ENCODE assay signal across 8 cellular contexts in the genomic region with DNA sequence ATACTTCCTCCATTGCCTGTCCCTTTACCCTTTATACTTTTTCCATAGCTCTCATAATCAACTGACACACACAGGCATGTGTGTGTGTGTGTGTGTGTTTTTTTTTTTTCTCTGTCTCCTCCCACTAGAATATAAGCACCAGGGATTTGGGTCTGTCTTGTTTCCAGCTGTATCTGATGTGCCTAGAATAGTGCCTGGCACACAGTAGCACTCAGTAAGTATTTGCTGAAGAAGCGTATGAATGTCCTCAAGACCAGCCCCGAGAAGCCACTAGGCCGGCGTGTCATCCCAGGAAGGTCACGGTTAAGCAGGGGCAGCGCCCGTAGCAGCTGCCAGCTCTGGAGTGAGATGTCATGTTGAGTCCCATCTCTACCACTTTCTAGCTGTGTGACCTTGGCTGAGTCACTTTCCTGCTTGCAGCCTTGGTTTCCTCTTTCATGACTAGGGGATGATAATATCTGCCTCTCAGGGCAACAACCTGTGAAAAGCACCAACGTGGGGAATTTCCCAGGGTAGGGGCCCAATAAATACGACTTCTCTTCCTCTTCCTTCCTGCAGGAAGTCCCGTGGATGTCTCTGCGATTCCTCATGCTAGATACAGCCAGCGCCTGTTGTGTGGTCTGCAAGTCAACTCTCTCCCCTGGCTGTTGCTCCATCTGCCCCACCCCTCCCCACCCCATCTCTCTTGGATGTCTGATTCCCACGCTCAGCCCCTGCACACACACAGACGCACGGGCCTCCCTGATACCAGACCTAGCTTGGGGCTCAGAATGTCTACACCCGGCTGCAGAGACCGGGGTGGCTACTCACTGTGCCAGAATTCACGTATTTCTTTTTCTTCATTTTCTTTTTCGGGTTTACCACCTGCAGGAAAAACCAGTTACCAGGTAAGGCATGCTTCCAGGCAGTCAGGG. TPM values are rescaled to one million over a fixed set of nuclear protein-coding genes. Genes with fewer than 3 reads are reported as not detected.
A peak's percentile ranks its signal among the peaks of the same experiment; 100 is the strongest.
DNase-seq lines count a peak whose midpoint lies in the region; ATAC-seq and TF ChIP-seq lines count a peak whose summit lies in the region.

No MANE protein-coding gene starts in this region.

- no peaks in the 10 kb centered on the region for H3K27me3 ChIP-seq in Panc1 (ENCODE audit: control insufficient read depth, insufficient read depth, low read length)
- no peaks in the 10 kb centered on the region for H3K27me3 ChIP-seq in H7 (ENCODE audit: control insufficient read depth, insufficient read depth, low read length)

- no peaks in the 10 kb centered on the region for H3K9me3 Mint-ChIP-seq in activated T-helper 17 cell treated with anti-CD3 and anti-CD28 coated beads, Interleukin-2, amount 50 U/mL, for 72 hours
- no peaks in the 10 kb centered on the region for H3K9me3 Mint-ChIP-seq in naive thymus-derived CD8-positive, alpha-beta T cell

- H3K4me3 ChIP-seq in Panc1 (ENCODE audit: low read depth in 2 of 2, low read length in 2 of 2) (no peak overlapping the region), H7 (ENCODE audit: insufficient read depth, low read depth, low read length) (no peak overlapping the region)

- ATAC-seq in Panc1 (peak; percentile 58), GM18858 (IDR thresholded peaks at IDR 0.05; ENCODE audit: unreplicated experiment) (no peak), GM21423 (IDR thresholded peaks at IDR 0.05; ENCODE audit: unreplicated experiment) (no peak)
- peak; percentile 94 for ATAC-seq in activated T-helper 17 cell treated with anti-CD3 and anti-CD28 coated beads, Interleukin-2, amount 50 U/mL, for 72 hours (replicated peaks)
- peak; percentile 64 for ATAC-seq in naive thymus-derived CD8-positive, alpha-beta T cell

- H3K4me1 Mint-ChIP-seq in activated T-helper 17 cell treated with anti-CD3 and anti-CD28 coated beads, Interleukin-2, amount 50 U/mL, for 72 hours = peaks cover 35% of the 10 kb centered on the region
- peaks cover 9 to 79% (median 25%) of the 10 kb centered on the region in 4 donors for H3K4me1 Mint-ChIP-seq in naive thymus-derived CD8-positive, alpha-beta T cell

- H3K9me3 ChIP-seq in Panc1 (ENCODE audit: control insufficient read depth, insufficient read depth, low read depth, low read length) = no peaks in the 10 kb centered on the region

- in situ Hi-C loops in Panc1 (cut with HindIII; ENCODE audit: low pct_unique_long_range_greater_than_20kb, low sequenced_read_pairs) = no loop called here

- H3K4me1 ChIP-seq in Panc1 (ENCODE audit: control insufficient read depth, insufficient read depth, low read length) = peaks cover 6% of the 10 kb centered on the region

- H3K27ac Mint-ChIP-seq in activated T-helper 17 cell treated with anti-CD3 and anti-CD28 coated beads, Interleukin-2, amount 50 U/mL, for 72 hours = peak overlapping the region; percentile 84
- peak overlapping the region in 8 of 10 donors; percentile 2 to 89 (median 66) for H3K27ac Mint-ChIP-seq in naive thymus-derived CD8-positive, alpha-beta T cell

- no peak for TF ChIP-seq CTCF in Panc1 (IDR thresholded peaks at IDR 0.05)

- intact Hi-C loops in Panc1 (cut with micrococcal nuclease; ENCODE audit: unreplicated experiment) = loop anchor here (10.0 kb wide), 1 partner anchor 71 kb away; no protein-coding TSS in a partner anchor

- CTCF ChIA-PET in Panc1 (lab: Charles Lee) = interaction anchor here (0.6 kb wide), 1 partner anchor 369 kb away, joined by 3 read pairs; no protein-coding TSS in a partner anchor

- POLR2A ChIA-PET in Panc1 (lab: Charles Lee) = no interaction called here
- POLR2A ChIA-PET in naive thymus-derived CD8-positive, alpha-beta T cell (lab: Charles Lee) = interaction anchor here (1.3 kb wide), 1 partner anchor 16 kb away, joined by 4 read pairs; no protein-coding TSS in a partner anchor

- no peak overlapping the region for H3K27ac ChIP-seq in Panc1 (ENCODE audit: low read length)

- peak; percentile 45 for DNase-seq in NOMO-1 treated with DMSO at 0.1 percent for 48 hours (lab: John Stamatoyannopoulos, UW; ENCODE audit: unreplicated experiment)
- no peak for DNase-seq in NOMO-1 treated with dmso at 0.1 percent for 144 hours (lab: John Stamatoyannopoulos, UW; ENCODE audit: unreplicated experiment)
- DNase-seq in Panc1 (ENCODE audit: low read depth, low spot score) = no peak
- DNase-seq in naive thymus-derived CD8-positive, alpha-beta T cell = peak in 1 of 10 donors; percentile 46
- no peak for DNase-seq in H7

- no peaks in the 10 kb centered on the region for H3K36me3 Mint-ChIP-seq in activated T-helper 17 cell treated with anti-CD3 and anti-CD28 coated beads, Interleukin-2, amount 50 U/mL, for 72 hours (ENCODE audit: low read depth)
- H3K36me3 Mint-ChIP-seq in naive thymus-derived CD8-positive, alpha-beta T cell = no peaks in the 10 kb centered on the region

- peak overlapping the region; percentile 74 for H3K4me3 Mint-ChIP-seq in activated T-helper 17 cell treated with anti-CD3 and anti-CD28 coated beads, Interleukin-2, amount 50 U/mL, for 72 hours
- H3K4me3 Mint-ChIP-seq in naive thymus-derived CD8-positive, alpha-beta T cell = peak overlapping the region in 4 of 10 donors; percentile 34 to 77 (median 55)

- no peaks in the 10 kb centered on the region for H3K36me3 ChIP-seq in Panc1 (ENCODE audit: control insufficient read depth, insufficient read depth, low read length)
- H3K36me3 ChIP-seq in H7 (replicated peaks; ENCODE audit: control insufficient read depth, insufficient read depth, low read length) = no peaks in the 10 kb centered on the region

- H3K27me3 Mint-ChIP-seq in activated T-helper 17 cell treated with anti-CD3 and anti-CD28 coated beads, Interleukin-2, amount 50 U/mL, for 72 hours = no peaks in the 10 kb centered on the region
- peaks cover 0 to 7% (median 0%) of the 10 kb centered on the region in 5 donors for H3K27me3 Mint-ChIP-seq in naive thymus-derived CD8-positive, alpha-beta T cell

- BruUV-seq in Panc1 (replicated peaks; lab: Mats Ljungman, UMichigan) = no TSS peak

RNA-seq across cellular contexts. Expression of a gene that starts 58.1 kb away (rescaled TPM):
- total RNA-seq in Panc1 (2021; ENCODE audit: unreplicated experiment) = not detected
- not detected for polyA plus RNA-seq in Panc1 (2012; ENCODE audit: insufficient read length)
- under 1 TPM; 0.11 to 0.32 TPM for total RNA-seq in activated T-helper 17 cell treated with anti-CD3 and anti-CD28 coated beads, Interleukin-2, amount 50 U/mL, for 72 hours
- not detected for total RNA-seq in naive thymus-derived CD8-positive, alpha-beta T cell
- not detected for polyA plus RNA-seq in naive thymus-derived CD8-positive, alpha-beta T cell
- total RNA-seq in H7 (2014; rRNA removed; shearing (Covaris generic)) = not detected in 2 replicates

Comparison
In these comparisons a context has a peak if more than half of its experiments do, and no peak if none do; other contexts are left out.
1. ATAC-seq: peak in Panc1 (single experiment), activated T-helper 17 cell treated with anti-CD3 and anti-CD28 coated beads, Interleukin-2, amount 50 U/mL, for 72 hours (single experiment) and naive thymus-derived CD8-positive, alpha-beta T cell (2 of 2); none in GM18858 (single experiment) and GM21423 (single experiment).